ENCODE assay signal across 21 cellular contexts in genomic region chrX:88746215-88746614, GRCh38. TPM values are rescaled to one million over a fixed set of nuclear protein-coding genes. Genes with fewer than 3 reads are reported as not detected.
"Had no signal": no experiment of that assay in that cellular context is flagged by ENCODE, and none has a peak within 500 bp of the region (broad histone marks: within the 10 kb centered on the region; RNA-seq: fewer than 3 reads in every experiment).

No MANE protein-coding gene starts in this region.

RNA-seq across cellular contexts. Expression of gene CPXCR1, which starts 0.8 kb away (rescaled TPM):
- total RNA-seq: activated naive CD4-positive, alpha-beta T cell treated with anti-CD3 and anti-CD28 coated beads for 36 hours; activated naive CD4-positive, alpha-beta T cell treated with anti-CD3 and anti-CD28 coated beads, Interleukin-2, amount 50 U/mL, for 72 hours; activated naive CD8-positive, alpha-beta T cell treated with anti-CD3 and anti-CD28 coated beads for 36 hours; activated naive CD8-positive, alpha-beta T cell treated with anti-CD3 and anti-CD28 coated beads, Interleukin-2, amount 10 ng/mL, durations not matched to agents 7 days and 5 days; activated T-cell treated with anti-CD3 and anti-CD28 coated beads, Interleukin-2, amount 50 U/mL, for 4 hours; activated T-cell treated with anti-CD3 and anti-CD28 coated beads, Interleukin-2, amount 50 U/mL, for 72 hours; activated T-helper 1 cell treated with anti-CD3 and anti-CD28 coated beads, Interleukin-12 subunit alpha, Interleukin-12 subunit beta, Interleukin-2, Interleukin-4 antibody, amounts not matched to agents 30 ng/mL and 10 ng/mL and 1 ng/mL, durations not matched to agents 14 hours and 24 hours and 36 hours; activated T-helper 17 cell treated with anti-CD3 and anti-CD28 coated beads, Interleukin-2, amount 50 U/mL, for 72 hours; activated T-helper 2 cell treated with anti-CD3 and anti-CD28 coated beads, Interferon-gamma antibody, Interleukin-2, Interleukin-4, amounts not matched to agents 10 μg/mL and 5 μg/mL and 100 μg/mL, durations not matched to agents 14 hours and 24 hours and 36 hours; adrenal gland; aorta; ascending aorta; astrocyte; body of pancreas; breast epithelium; bronchial epithelial cell; cardiac muscle cell; cardiac septum; cerebellum; chondrocyte had no signal
- polyA plus RNA-seq: adipose tissue, adrenal gland, aorta, cardiac muscle cell had no signal
